In genomic region chr1:206544562-206545257, GRCh38 we compare ENCODE assay signal across 8 cellular contexts. TPM values are rescaled to one million over a fixed set of nuclear protein-coding genes. Genes with fewer than 3 reads are reported as not detected.
DNase-seq lines count a peak whose midpoint lies in the region; ATAC-seq and TF ChIP-seq lines count a peak whose summit lies in the region.

No MANE protein-coding gene starts in this region.

- H3K4me1 ChIP-seq in foreskin keratinocyte (no peaks in the 10 kb centered on the region), ovary (ENCODE audit: insufficient read depth) (peaks cover 8% of the 10 kb centered on the region), upper lobe of right lung (peaks cover 12% of the 10 kb centered on the region)

- WGBS in ovary, 3 donors, result 13 to 18% (median 14%) methylated on average over 9 of the region's 9 CpGs

- H3K27me3 ChIP-seq in GM06990 (replicated peaks; ENCODE audit: control insufficient read depth, insufficient read depth, low read length) (no peaks in the 10 kb centered on the region), foreskin keratinocyte (no peaks in the 10 kb centered on the region), ovary (no peaks in the 10 kb centered on the region), upper lobe of right lung (no peaks in the 10 kb centered on the region)

- TF ChIP-seq EP300 in ovary (IDR thresholded peaks at IDR 0.05), result no peak

- intact Hi-C loops in activated T-helper 2 cell treated with anti-CD3 and anti-CD28 coated beads, Interferon-gamma antibody, Interleukin-2, Interleukin-4, amounts not matched to agents 10 μg/mL and 5 μg/mL and 100 μg/mL, durations not matched to agents 14 hours and 24 hours and 36 hours (cut with micrococcal nuclease), result loop anchor here (1.0 to 2.0 kb wide), 3 partner anchors 18 to 46 kb away; no protein-coding TSS in a partner anchor
- intact Hi-C loops in ovary (cut with DNase I), result loop anchor here in 2 of 4 donors (2.0 to 5.0 kb wide), 3 partner anchors 38 to 42 kb away; no protein-coding TSS in a partner anchor
- intact Hi-C loops in upper lobe of right lung (cut with DNase I), result loop anchor here (5.0 kb wide), 1 partner anchor 38 kb away; no protein-coding TSS in a partner anchor

- no peaks in the 10 kb centered on the region for H3K27me3 Mint-ChIP-seq in activated T-helper 2 cell treated with anti-CD3 and anti-CD28 coated beads, Interferon-gamma antibody, Interleukin-2, Interleukin-4, amounts not matched to agents 10 μg/mL and 5 μg/mL and 100 μg/mL, durations not matched to agents 14 hours and 24 hours and 36 hours (ENCODE audit: low read depth)

- H3K4me3 ChIP-seq in GM06990 (replicated peaks; ENCODE audit: low read depth, low read length) (no peak overlapping the region), ovary (no peak overlapping the region), upper lobe of right lung (no peak overlapping the region)

- H3K9me3 Mint-ChIP-seq in activated T-helper 2 cell treated with anti-CD3 and anti-CD28 coated beads, Interferon-gamma antibody, Interleukin-2, Interleukin-4, amounts not matched to agents 10 μg/mL and 5 μg/mL and 100 μg/mL, durations not matched to agents 14 hours and 24 hours and 36 hours, result no peaks in the 10 kb centered on the region

- no peaks in the 10 kb centered on the region for H3K36me3 ChIP-seq in GM06990 (ENCODE audit: control insufficient read depth, insufficient read depth, low read length)
- no peaks in the 10 kb centered on the region for H3K36me3 ChIP-seq in ovary
- no peaks in the 10 kb centered on the region for H3K36me3 ChIP-seq in upper lobe of right lung

- no peaks in the 10 kb centered on the region for H3K36me3 Mint-ChIP-seq in activated T-helper 2 cell treated with anti-CD3 and anti-CD28 coated beads, Interferon-gamma antibody, Interleukin-2, Interleukin-4, amounts not matched to agents 10 μg/mL and 5 μg/mL and 100 μg/mL, durations not matched to agents 14 hours and 24 hours and 36 hours (ENCODE audit: low read depth)

- H3K27ac Mint-ChIP-seq in activated T-helper 2 cell treated with anti-CD3 and anti-CD28 coated beads, Interferon-gamma antibody, Interleukin-2, Interleukin-4, amounts not matched to agents 10 μg/mL and 5 μg/mL and 100 μg/mL, durations not matched to agents 14 hours and 24 hours and 36 hours, result no peak overlapping the region

- H3K4me3 Mint-ChIP-seq in activated T-helper 2 cell treated with anti-CD3 and anti-CD28 coated beads, Interferon-gamma antibody, Interleukin-2, Interleukin-4, amounts not matched to agents 10 μg/mL and 5 μg/mL and 100 μg/mL, durations not matched to agents 14 hours and 24 hours and 36 hours (ENCODE audit: low read depth), result no peak overlapping the region

- H3K27ac ChIP-seq in foreskin keratinocyte (no peak overlapping the region), ovary (no peak overlapping the region), upper lobe of right lung (no peak overlapping the region)

- H3K9me3 ChIP-seq in ovary, result no peaks in the 10 kb centered on the region
- no peaks in the 10 kb centered on the region for H3K9me3 ChIP-seq in upper lobe of right lung

- ATAC-seq in foreskin keratinocyte, result peak; percentile 49
- peak; percentile 85 for ATAC-seq in upper lobe of right lung
- no peak for ATAC-seq in GM18519 (IDR thresholded peaks at IDR 0.05; ENCODE audit: low FRiP score, unreplicated experiment)

- no peak for TF ChIP-seq POLR2A in ovary (IDR thresholded peaks at IDR 0.05)

- peak; percentile 91 for TF ChIP-seq CTCF in GM06990 (IDR thresholded peaks at IDR 0.05; ENCODE audit: insufficient read depth, low read length, poor library complexity, severe bottlenecking)
- TF ChIP-seq CTCF in foreskin keratinocyte (conservative IDR thresholded peaks at IDR 0.05), result peak; percentile 71
- peak; percentile 51 to 63 (median 52) for TF ChIP-seq CTCF in ovary (IDR thresholded peaks at IDR 0.05)
- TF ChIP-seq CTCF in upper lobe of right lung (IDR thresholded peaks at IDR 0.05), result peak; percentile 91

- DNase-seq in GM06990 (ENCODE audit: extremely low read depth, insufficient read length) (peak; percentile 52), KG1 (lab: John Stamatoyannopoulos, UW) (peak; percentile 58), RPMI8226 (peak; percentile 84), foreskin keratinocyte (peak in 1 of 2 donors; percentile 21), ovary (peak; percentile 55 to 80 (median 75)), upper lobe of right lung (peak; percentile 85)
- DNase-seq in activated T-helper 2 cell treated with anti-CD3 and anti-CD28 coated beads, Interferon-gamma antibody, Interleukin-2, Interleukin-4, amounts not matched to agents 10 μg/mL and 5 μg/mL and 100 μg/mL, durations not matched to agents 14 hours and 24 hours and 36 hours (ENCODE audit: low spot score), result peak; percentile 73

- peaks cover 18% of the 10 kb centered on the region for H3K4me1 Mint-ChIP-seq in activated T-helper 2 cell treated with anti-CD3 and anti-CD28 coated beads, Interferon-gamma antibody, Interleukin-2, Interleukin-4, amounts not matched to agents 10 μg/mL and 5 μg/mL and 100 μg/mL, durations not matched to agents 14 hours and 24 hours and 36 hours (ENCODE audit: low read depth)

RNA-seq across cellular contexts. Expression of gene RASSF5, which starts 37.4 kb away (rescaled TPM):
- 180 and 182 TPM in 2 replicates for total RNA-seq in activated T-helper 2 cell treated with anti-CD3 and anti-CD28 coated beads, Interferon-gamma antibody, Interleukin-2, Interleukin-4, amounts not matched to agents 10 μg/mL and 5 μg/mL and 100 μg/mL, durations not matched to agents 14 hours and 24 hours and 36 hours
- total RNA-seq in foreskin keratinocyte (2.4 and 2.8 TPM in 2 replicates), ovary (10 to 100 TPM in 1 of 7 donors, 1 to 10 TPM in 6; 1.9 to 11.8 (median 5.3) TPM), upper lobe of right lung (37.6 TPM)
- polyA plus RNA-seq in foreskin keratinocyte (1.4 and 1.8 TPM in 2 replicates), ovary (1 to 10 TPM; 1.8 to 9.0 TPM)
